ENCODE assay signal across 1 cellular context in the genomic region with DNA sequence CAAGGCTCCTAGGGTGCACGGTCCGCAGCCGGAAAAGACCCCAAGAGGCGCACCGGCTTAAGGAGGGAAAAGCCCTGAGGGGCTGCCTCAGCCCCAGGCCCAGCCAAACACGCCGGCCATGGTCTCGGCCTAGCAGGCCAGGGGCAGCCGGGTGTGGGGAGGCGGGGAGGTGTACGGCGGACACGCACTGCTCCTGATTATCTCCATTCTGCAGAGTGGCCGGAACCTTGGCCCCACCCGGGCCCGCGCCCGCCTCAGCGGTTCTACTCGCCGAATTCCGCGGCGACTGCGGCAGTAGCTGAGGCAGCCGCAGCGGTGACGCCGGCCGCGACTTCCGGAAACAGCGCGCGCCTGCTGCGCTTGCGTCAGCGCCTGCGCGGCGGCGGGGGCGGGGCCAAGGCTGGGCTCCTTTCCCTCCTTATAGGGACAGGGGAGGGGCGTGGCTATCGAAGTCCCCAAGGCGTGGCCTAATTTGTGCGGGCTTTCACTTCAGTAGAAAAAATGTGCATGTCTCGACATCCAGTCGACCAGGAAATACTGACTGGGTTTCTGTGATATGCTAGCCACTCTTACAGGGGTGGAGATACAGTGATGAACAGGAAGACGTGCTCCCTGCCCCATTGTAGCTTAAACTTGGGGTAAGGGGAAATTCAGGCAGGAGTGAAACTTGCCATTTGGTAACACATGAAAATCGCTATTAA.
A peak's percentile ranks its signal among the peaks of the same experiment; 100 is the strongest.
TF ChIP-seq lines count a peak whose summit lies in the region.

A gene with protein sequence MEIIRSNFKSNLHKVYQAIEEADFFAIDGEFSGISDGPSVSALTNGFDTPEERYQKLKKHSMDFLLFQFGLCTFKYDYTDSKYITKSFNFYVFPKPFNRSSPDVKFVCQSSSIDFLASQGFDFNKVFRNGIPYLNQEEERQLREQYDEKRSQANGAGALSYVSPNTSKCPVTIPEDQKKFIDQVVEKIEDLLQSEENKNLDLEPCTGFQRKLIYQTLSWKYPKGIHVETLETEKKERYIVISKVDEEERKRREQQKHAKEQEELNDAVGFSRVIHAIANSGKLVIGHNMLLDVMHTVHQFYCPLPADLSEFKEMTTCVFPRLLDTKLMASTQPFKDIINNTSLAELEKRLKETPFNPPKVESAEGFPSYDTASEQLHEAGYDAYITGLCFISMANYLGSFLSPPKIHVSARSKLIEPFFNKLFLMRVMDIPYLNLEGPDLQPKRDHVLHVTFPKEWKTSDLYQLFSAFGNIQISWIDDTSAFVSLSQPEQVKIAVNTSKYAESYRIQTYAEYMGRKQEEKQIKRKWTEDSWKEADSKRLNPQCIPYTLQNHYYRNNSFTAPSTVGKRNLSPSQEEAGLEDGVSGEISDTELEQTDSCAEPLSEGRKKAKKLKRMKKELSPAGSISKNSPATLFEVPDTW (minus strand): TSS at position 342 of the 701 bp plus-strand sequence. CDS start 135 bp downstream, at position 207.

TF ChIP-seq in H1, 55 proteins besides CTCF, POLR2A, EP300 and RAD21:
- TF ChIP-seq SIX5 (IDR thresholded peaks at IDR 0.05; ENCODE audit: low read depth, low read length): no peak
- peak; percentile 79; the same call in 1 of the 2 replicates for TF ChIP-seq TBP (IDR thresholded peaks at IDR 0.05; ENCODE audit: low read depth, low read length)
- peak; percentile 75 for TF ChIP-seq JUND (IDR thresholded peaks at IDR 0.05; ENCODE audit: low read length)
- TF ChIP-seq HDAC6 (IDR thresholded peaks at IDR 0.05; ENCODE audit: low read depth, low read length): no peak
- TF ChIP-seq CREB1 (IDR thresholded peaks at IDR 0.05): peak; percentile 90
- no peak for TF ChIP-seq EZH2 (IDR thresholded peaks at IDR 0.05; ENCODE audit: low read depth, low read length, severe bottlenecking)
- TF ChIP-seq SIRT6 (IDR thresholded peaks at IDR 0.05; ENCODE audit: low read length): no peak
- TF ChIP-seq RBBP5 (IDR thresholded peaks at IDR 0.05; ENCODE audit: borderline replicate concordance, low read depth, low read length): peak; percentile 74; the same call in 1 of the 2 replicates
- no peak for TF ChIP-seq ZNF274 (IDR thresholded peaks at IDR 0.05; ENCODE audit: borderline replicate concordance, extremely low read depth, low read length)
- TF ChIP-seq POLR2AphosphoS5 (IDR thresholded peaks at IDR 0.05; ENCODE audit: low read depth, low read length): peak; percentile 74
- TF ChIP-seq SP2 (IDR thresholded peaks at IDR 0.05; ENCODE audit: low read length): no peak
- 0 out of 2 replicates have a peak, but pooled peaks have one; percentile 30 for TF ChIP-seq SP1 (IDR thresholded peaks at IDR 0.05; ENCODE audit: low read depth, low read length)
- TF ChIP-seq KDM5A (IDR thresholded peaks at IDR 0.05; ENCODE audit: low read length): no peak
- TF ChIP-seq CBX5 (IDR thresholded peaks at IDR 0.05; ENCODE audit: low read depth, low read length): no peak
- TF ChIP-seq GABPA (IDR thresholded peaks at IDR 0.05; ENCODE audit: borderline replicate concordance, insufficient read depth, low read length): no peak
- TF ChIP-seq SAP30 (IDR thresholded peaks at IDR 0.05; ENCODE audit: insufficient read depth, insufficient replicate concordance, low read length): no peak
- peak; percentile 73 for TF ChIP-seq TAF7 (optimal IDR thresholded peaks at IDR 0.05; ENCODE audit: borderline replicate concordance, low read depth, low read length)
- peak; percentile 68 for TF ChIP-seq CEBPB (IDR thresholded peaks at IDR 0.05; ENCODE audit: low read depth, low read length)
- peak; percentile 77 for TF ChIP-seq NRF1 (IDR thresholded peaks at IDR 0.05; ENCODE audit: low read depth, low read length)
- peak; percentile 98 for TF ChIP-seq PHF8 (conservative IDR thresholded peaks at IDR 0.05; ENCODE audit: low read depth, low read length)
- no peak; a peak in 1 of 4 replicates for TF ChIP-seq HDAC2 (IDR thresholded peaks at IDR 0.05; ENCODE audit: borderline replicate concordance in 1 of 2, low read depth in 2 of 2, low read length in 2 of 2)
- TF ChIP-seq, protein P1, sequence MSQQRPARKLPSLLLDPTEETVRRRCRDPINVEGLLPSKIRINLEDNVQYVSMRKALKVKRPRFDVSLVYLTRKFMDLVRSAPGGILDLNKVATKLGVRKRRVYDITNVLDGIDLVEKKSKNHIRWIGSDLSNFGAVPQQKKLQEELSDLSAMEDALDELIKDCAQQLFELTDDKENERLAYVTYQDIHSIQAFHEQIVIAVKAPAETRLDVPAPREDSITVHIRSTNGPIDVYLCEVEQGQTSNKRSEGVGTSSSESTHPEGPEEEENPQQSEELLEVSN (IDR thresholded peaks at IDR 0.05): peak; percentile 73
- TF ChIP-seq, protein P2, sequence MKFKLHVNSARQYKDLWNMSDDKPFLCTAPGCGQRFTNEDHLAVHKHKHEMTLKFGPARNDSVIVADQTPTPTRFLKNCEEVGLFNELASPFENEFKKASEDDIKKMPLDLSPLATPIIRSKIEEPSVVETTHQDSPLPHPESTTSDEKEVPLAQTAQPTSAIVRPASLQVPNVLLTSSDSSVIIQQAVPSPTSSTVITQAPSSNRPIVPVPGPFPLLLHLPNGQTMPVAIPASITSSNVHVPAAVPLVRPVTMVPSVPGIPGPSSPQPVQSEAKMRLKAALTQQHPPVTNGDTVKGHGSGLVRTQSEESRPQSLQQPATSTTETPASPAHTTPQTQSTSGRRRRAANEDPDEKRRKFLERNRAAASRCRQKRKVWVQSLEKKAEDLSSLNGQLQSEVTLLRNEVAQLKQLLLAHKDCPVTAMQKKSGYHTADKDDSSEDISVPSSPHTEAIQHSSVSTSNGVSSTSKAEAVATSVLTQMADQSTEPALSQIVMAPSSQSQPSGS (IDR thresholded peaks at IDR 0.05; ENCODE audit: low read length): peak; percentile 27; the same call in 1 of the 2 replicates
- TF ChIP-seq, protein P3, sequence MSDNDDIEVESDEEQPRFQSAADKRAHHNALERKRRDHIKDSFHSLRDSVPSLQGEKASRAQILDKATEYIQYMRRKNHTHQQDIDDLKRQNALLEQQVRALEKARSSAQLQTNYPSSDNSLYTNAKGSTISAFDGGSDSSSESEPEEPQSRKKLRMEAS (IDR thresholded peaks at IDR 0.05): peak; percentile 32
- TF ChIP-seq SRF (IDR thresholded peaks at IDR 0.05; ENCODE audit: low read depth, low read length): peak; percentile 83
- TF ChIP-seq BCL11A (IDR thresholded peaks at IDR 0.05; ENCODE audit: low read depth in 2 of 2, low read length in 2 of 2): no peak
- TF ChIP-seq TEAD4 (IDR thresholded peaks at IDR 0.05; ENCODE audit: low read depth, low read length): peak; percentile 72; the same call in 1 of the 2 replicates
- TF ChIP-seq TAF1 (IDR thresholded peaks at IDR 0.05; ENCODE audit: low read depth, low read length): peak; percentile 92
- TF ChIP-seq, protein P4, sequence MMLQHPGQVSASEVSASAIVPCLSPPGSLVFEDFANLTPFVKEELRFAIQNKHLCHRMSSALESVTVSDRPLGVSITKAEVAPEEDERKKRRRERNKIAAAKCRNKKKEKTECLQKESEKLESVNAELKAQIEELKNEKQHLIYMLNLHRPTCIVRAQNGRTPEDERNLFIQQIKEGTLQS (IDR thresholded peaks at IDR 0.05; ENCODE audit: insufficient read depth, low read depth, low read length): peak; percentile 17; the same call in 1 of the 2 replicates
- TF ChIP-seq KDM4A (IDR thresholded peaks at IDR 0.05; ENCODE audit: low read depth, low read length, severe bottlenecking): no peak
- TF ChIP-seq SIN3A (conservative IDR thresholded peaks at IDR 0.05 in 1 of 2, IDR thresholded peaks at IDR 0.05 in 1 of 2; ENCODE audit: low read depth in 1 of 2, low read length in 2 of 2): peak; percentile 66 to 73; a peak in 2 of 4 replicates
- TF ChIP-seq RXRA (IDR thresholded peaks at IDR 0.05; ENCODE audit: insufficient read depth, low read depth, low read length): no peak
- no peak for TF ChIP-seq RFX5 (IDR thresholded peaks at IDR 0.05; ENCODE audit: borderline replicate concordance, low read depth, low read length)
- TF ChIP-seq CTBP2 (IDR thresholded peaks at IDR 0.05; ENCODE audit: borderline replicate concordance, insufficient read depth, insufficient read length, low read length): no peak
- TF ChIP-seq YY1 (IDR thresholded peaks at IDR 0.05; ENCODE audit: low read depth, low read length): no peak
- TF ChIP-seq ASH2L (IDR thresholded peaks at IDR 0.05; ENCODE audit: low read length): peak; percentile 83
- TF ChIP-seq KDM1A (IDR thresholded peaks at IDR 0.05; ENCODE audit: borderline replicate concordance, low read length): no peak
